In the genomic region with DNA sequence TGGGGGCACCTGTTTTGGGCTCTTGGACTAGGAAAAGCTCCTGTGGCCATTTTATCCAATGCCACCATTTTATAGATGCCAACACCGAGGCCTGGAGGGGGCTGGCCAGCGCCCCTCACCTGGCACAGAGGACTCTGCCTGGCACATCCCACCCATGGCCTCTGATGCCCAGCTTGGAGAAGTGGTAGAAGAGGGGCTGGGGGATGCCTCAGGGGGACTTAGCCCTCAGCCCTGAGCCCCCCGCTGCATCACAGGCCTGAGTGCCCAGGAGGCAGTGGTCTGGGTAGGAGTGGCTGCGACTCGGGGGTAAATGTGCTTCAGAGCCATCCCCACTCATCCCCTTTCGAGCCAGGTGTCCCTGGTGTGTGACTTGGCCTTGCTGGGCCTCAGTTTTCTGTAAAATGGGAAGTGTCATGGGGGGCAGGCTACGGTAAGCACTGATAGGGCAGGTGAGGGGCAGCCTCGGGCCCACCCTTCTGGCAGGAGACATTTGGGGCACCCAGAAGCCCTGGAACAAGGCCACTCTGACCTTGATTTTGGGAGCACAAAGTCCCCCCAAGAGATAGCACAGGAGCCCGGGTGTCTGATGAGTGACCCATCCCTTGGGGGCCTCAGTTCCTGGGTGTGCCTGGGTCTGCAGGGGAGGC, we compare ENCODE assay signal across 12 cellular contexts. TPM values are rescaled to one million over a fixed set of nuclear protein-coding genes. Genes with fewer than 3 reads are reported as not detected.
DNase-seq lines count a peak whose midpoint lies in the region; ATAC-seq and TF ChIP-seq lines count a peak whose summit lies in the region.
"Had no signal": no experiment of that assay in that cellular context is flagged by ENCODE, and none has a peak within 500 bp of the region (broad histone marks: within the 10 kb centered on the region; RNA-seq: fewer than 3 reads in every experiment).

No MANE protein-coding gene starts in this region.

- no peaks in the 10 kb centered on the region for H3K27me3 ChIP-seq in fibroblast of lung (ENCODE audit: control insufficient read depth, insufficient read depth, low read length)

- POLR2A ChIA-PET in activated CD4-positive, alpha-beta T cell treated with anti-CD3 and anti-CD28 coated beads, Interleukin-2, amount 10 ng/mL, durations not matched to agents 7 days and 5 days (lab: Charles Lee) = no interaction called here
- POLR2A ChIA-PET in activated CD4-positive, alpha-beta memory T cell treated with anti-CD3 and anti-CD28 coated beads, Interleukin-2, amount 10 ng/mL, durations not matched to agents 7 days and 5 days (lab: Charles Lee) = interaction anchor here (2.2 to 13.5 kb wide), 4 partner anchors 9 to 22 kb away, joined by 6 to 252 read pairs (median 138); a partner anchor contains a TSS

- peaks cover 26% of the 10 kb centered on the region for H3K4me1 ChIP-seq in fibroblast of lung (ENCODE audit: control insufficient read depth, extremely low read depth, insufficient read depth, low read length)

- CTCF ChIA-PET in activated CD4-positive, alpha-beta T cell treated with anti-CD3 and anti-CD28 coated beads, Interleukin-2, amount 10 ng/mL, durations not matched to agents 7 days and 5 days (lab: Charles Lee) = interaction anchor here (2.0 to 6.0 kb wide), 3 partner anchors 16 to 31 kb away, joined by 5 to 46 read pairs (median 14); a partner anchor contains a TSS
- CTCF ChIA-PET in activated CD4-positive, alpha-beta memory T cell treated with anti-CD3 and anti-CD28 coated beads, Interleukin-2, amount 10 ng/mL, durations not matched to agents 7 days and 5 days (lab: Charles Lee) = interaction anchor here (0.6 to 4.2 kb wide), 7 partner anchors 16 to 65 kb away, joined by 3 to 33 read pairs (median 8); no protein-coding TSS in a partner anchor

- H3K36me3 ChIP-seq in fibroblast of lung (ENCODE audit: control insufficient read depth, insufficient read depth, low read length) = peaks cover 6% of the 10 kb centered on the region

- no peak overlapping the region for H2AFZ ChIP-seq in fibroblast of lung (ENCODE audit: low read length)

- no peak for DNase-seq in activated CD4-positive, alpha-beta T cell treated with anti-CD3 and anti-CD28 coated beads, Interleukin-2, amount 10 ng/mL, durations not matched to agents 7 days and 5 days
- DNase-seq in activated CD4-positive, alpha-beta T cell treated with anti-CD3 and anti-CD28 coated beads for 48 hours = no peak
- DNase-seq in activated CD4-positive, alpha-beta memory T cell treated with anti-CD3 and anti-CD28 coated beads, Interleukin-2, amount 10 ng/mL, durations not matched to agents 7 days and 5 days = no peak
- DNase-seq in fibroblast of lung (ENCODE audit: low read depth in 2 of 2) (no peak), NCI-H345 treated with DMSO at 0.1 percent for 48 hours (lab: John Stamatoyannopoulos, UW; ENCODE audit: unreplicated experiment) (no peak)
- no peak for DNase-seq in stimulated activated naive B cell treated with anti-CD40 and anti-IgM and Interleukin-4, amounts not matched to agents 10 μg/mL and 1 μg/mL and 100 μg/mL, for 72 hours
- no peak for DNase-seq in effector CD8-positive, alpha-beta T cell (lab: John Stamatoyannopoulos, UW)
- DNase-seq: ACHN, activated gamma-delta T cell, endodermal cell, NCI-H1105 had no signal

- H3K9me3 Mint-ChIP-seq in activated CD4-positive, alpha-beta T cell treated with anti-CD3 and anti-CD28 coated beads, Interleukin-2, amount 10 ng/mL, durations not matched to agents 7 days and 5 days = no peaks in the 10 kb centered on the region
- no peaks in the 10 kb centered on the region for H3K9me3 Mint-ChIP-seq in activated CD4-positive, alpha-beta memory T cell treated with anti-CD3 and anti-CD28 coated beads, Interleukin-2, amount 10 ng/mL, durations not matched to agents 7 days and 5 days
- H3K9me3 Mint-ChIP-seq in stimulated activated naive B cell treated with anti-CD40 and anti-IgM and Interleukin-4, amounts not matched to agents 10 μg/mL and 1 μg/mL and 100 μg/mL, for 72 hours = no peaks in the 10 kb centered on the region
- H3K9me3 Mint-ChIP-seq: endodermal cell had no signal

- TF ChIP-seq CTCF in fibroblast of lung (conservative IDR thresholded peaks at IDR 0.05 in 1 of 2, IDR thresholded peaks at IDR 0.05 in 1 of 2; ENCODE audit: low read depth in 1 of 2, low read length in 2 of 2) = no peak

- H3K27ac ChIP-seq in fibroblast of lung (ENCODE audit: insufficient read depth, low read length) = peak overlapping the region; percentile 20

- peak overlapping the region; percentile 59 for H3K4me3 Mint-ChIP-seq in activated CD4-positive, alpha-beta T cell treated with anti-CD3 and anti-CD28 coated beads, Interleukin-2, amount 10 ng/mL, durations not matched to agents 7 days and 5 days
- no peak overlapping the region for H3K4me3 Mint-ChIP-seq in activated CD4-positive, alpha-beta memory T cell treated with anti-CD3 and anti-CD28 coated beads, Interleukin-2, amount 10 ng/mL, durations not matched to agents 7 days and 5 days
- H3K4me3 Mint-ChIP-seq in stimulated activated naive B cell treated with anti-CD40 and anti-IgM and Interleukin-4, amounts not matched to agents 10 μg/mL and 1 μg/mL and 100 μg/mL, for 72 hours = peak overlapping the region; percentile 77 to 82
- H3K4me3 Mint-ChIP-seq: endodermal cell had no signal

- no peak overlapping the region for H3K4me2 ChIP-seq in fibroblast of lung (ENCODE audit: extremely low read depth, insufficient read depth, low read length)

- peak overlapping the region; percentile 87 for H3K27ac Mint-ChIP-seq in activated CD4-positive, alpha-beta T cell treated with anti-CD3 and anti-CD28 coated beads, Interleukin-2, amount 10 ng/mL, durations not matched to agents 7 days and 5 days
- peak overlapping the region; percentile 89 for H3K27ac Mint-ChIP-seq in activated CD4-positive, alpha-beta memory T cell treated with anti-CD3 and anti-CD28 coated beads, Interleukin-2, amount 10 ng/mL, durations not matched to agents 7 days and 5 days
- H3K27ac Mint-ChIP-seq in stimulated activated naive B cell treated with anti-CD40 and anti-IgM and Interleukin-4, amounts not matched to agents 10 μg/mL and 1 μg/mL and 100 μg/mL, for 72 hours = peak overlapping the region; percentile 73
- H3K27ac Mint-ChIP-seq: endodermal cell had no signal

- peak overlapping the region; percentile 7 for H3K9ac ChIP-seq in fibroblast of lung (ENCODE audit: insufficient read depth, low read length)

- peaks cover 87% of the 10 kb centered on the region for H3K4me1 Mint-ChIP-seq in activated CD4-positive, alpha-beta T cell treated with anti-CD3 and anti-CD28 coated beads, Interleukin-2, amount 10 ng/mL, durations not matched to agents 7 days and 5 days
- H3K4me1 Mint-ChIP-seq in activated CD4-positive, alpha-beta memory T cell treated with anti-CD3 and anti-CD28 coated beads, Interleukin-2, amount 10 ng/mL, durations not matched to agents 7 days and 5 days = peaks cover 86% of the 10 kb centered on the region
- H3K4me1 Mint-ChIP-seq in stimulated activated naive B cell treated with anti-CD40 and anti-IgM and Interleukin-4, amounts not matched to agents 10 μg/mL and 1 μg/mL and 100 μg/mL, for 72 hours = peaks cover 61 to 89% of the 10 kb centered on the region in 2 donors

- H4K20me1 ChIP-seq in fibroblast of lung (ENCODE audit: control insufficient read depth, extremely low read depth, insufficient read depth, low read length) = no peaks in the 10 kb centered on the region

- H3K4me3 ChIP-seq in fibroblast of lung (replicated peaks in 1 of 4; ENCODE audit: control extremely low read depth in 1 of 4, insufficient read depth in 1 of 4, low read depth in 3 of 4, low read length in 4 of 4) = no peak overlapping the region

- no peak for ATAC-seq in stimulated activated naive B cell treated with anti-CD40 and anti-IgM and Interleukin-4, amounts not matched to agents 10 μg/mL and 1 μg/mL and 100 μg/mL, for 72 hours (replicated peaks)
- no peak for ATAC-seq in GM18505 (IDR thresholded peaks at IDR 0.05; ENCODE audit: unreplicated experiment)

- TF ChIP-seq POLR2A in GM18505 (IDR thresholded peaks at IDR 0.05; ENCODE audit: borderline replicate concordance, extremely low read depth, insufficient read depth, insufficient read length) = no peak

- H3K79me2 ChIP-seq in fibroblast of lung (ENCODE audit: control insufficient read depth, insufficient read depth, low read length) = peaks cover 86% of the 10 kb centered on the region

- no peaks in the 10 kb centered on the region for H3K9me3 ChIP-seq in fibroblast of lung (ENCODE audit: control insufficient read depth, insufficient read depth, low read depth, low read length)

- no peaks in the 10 kb centered on the region for H3K27me3 Mint-ChIP-seq in activated CD4-positive, alpha-beta T cell treated with anti-CD3 and anti-CD28 coated beads, Interleukin-2, amount 10 ng/mL, durations not matched to agents 7 days and 5 days
- H3K27me3 Mint-ChIP-seq in activated CD4-positive, alpha-beta memory T cell treated with anti-CD3 and anti-CD28 coated beads, Interleukin-2, amount 10 ng/mL, durations not matched to agents 7 days and 5 days = no peaks in the 10 kb centered on the region
- H3K27me3 Mint-ChIP-seq in stimulated activated naive B cell treated with anti-CD40 and anti-IgM and Interleukin-4, amounts not matched to agents 10 μg/mL and 1 μg/mL and 100 μg/mL, for 72 hours = no peaks in the 10 kb centered on the region

- peaks cover 30% of the 10 kb centered on the region for H3K36me3 Mint-ChIP-seq in activated CD4-positive, alpha-beta T cell treated with anti-CD3 and anti-CD28 coated beads, Interleukin-2, amount 10 ng/mL, durations not matched to agents 7 days and 5 days (ENCODE audit: low read depth)
- peaks cover 22% of the 10 kb centered on the region for H3K36me3 Mint-ChIP-seq in activated CD4-positive, alpha-beta memory T cell treated with anti-CD3 and anti-CD28 coated beads, Interleukin-2, amount 10 ng/mL, durations not matched to agents 7 days and 5 days (ENCODE audit: low read depth)
- H3K36me3 Mint-ChIP-seq in stimulated activated naive B cell treated with anti-CD40 and anti-IgM and Interleukin-4, amounts not matched to agents 10 μg/mL and 1 μg/mL and 100 μg/mL, for 72 hours = peaks cover 24 to 50% of the 10 kb centered on the region in 2 donors

RNA-seq across cellular contexts. Expression of a gene that starts 22.5 kb away (rescaled TPM):
- total RNA-seq in activated CD4-positive, alpha-beta T cell treated with anti-CD3 and anti-CD28 coated beads, Interleukin-2, amount 10 ng/mL, durations not matched to agents 7 days and 5 days = 10 to 100 TPM; 29.7 to 29.8 TPM
- total RNA-seq in activated CD4-positive, alpha-beta memory T cell treated with anti-CD3 and anti-CD28 coated beads, Interleukin-2, amount 10 ng/mL, durations not matched to agents 7 days and 5 days = 10 to 100 TPM; 18.8 to 20.2 TPM
- total RNA-seq in fibroblast of lung = 7.4 and 18.0 TPM in 2 replicates
- 29.2 and 32.0 TPM in 2 replicates for polyA plus RNA-seq in fibroblast of lung
- 21.3 and 28.0 TPM in 2 replicates for polyA plus RNA-seq in fibroblast of lung (2012)
- 52.3 and 55.9 TPM in 2 replicates for polyA minus RNA-seq in fibroblast of lung (ENCODE audit: low replicate concordance)

RNA-seq across cellular contexts. Expression of a gene that starts 59.3 kb away (rescaled TPM):
- total RNA-seq in activated CD4-positive, alpha-beta T cell treated with anti-CD3 and anti-CD28 coated beads, Interleukin-2, amount 10 ng/mL, durations not matched to agents 7 days and 5 days = under 1 TPM; 0.69 to 0.97 TPM
- total RNA-seq in activated CD4-positive, alpha-beta memory T cell treated with anti-CD3 and anti-CD28 coated beads, Interleukin-2, amount 10 ng/mL, durations not matched to agents 7 days and 5 days = under 1 TPM; 0.93 to 0.98 TPM
- total RNA-seq in fibroblast of lung = 3.8 and 4.1 TPM in 2 replicates
- polyA plus RNA-seq in fibroblast of lung = 2.6 and 3.4 TPM in 2 replicates
- polyA plus RNA-seq in fibroblast of lung (2012) = 3.9 and 7.2 TPM in 2 replicates
- 3.1 and 3.4 TPM in 2 replicates for polyA minus RNA-seq in fibroblast of lung (ENCODE audit: low replicate concordance)
